ENCODE assay signal across 8 cellular contexts in genomic region chr6:99868074-99868702, GRCh38.
A peak's percentile ranks its signal among the peaks of the same experiment; 100 is the strongest.
DNase-seq lines count a peak whose midpoint lies in the region; ATAC-seq lines count a peak whose summit lies in the region.

No MANE protein-coding gene starts in this region.

- ATAC-seq in GM18909 (IDR thresholded peaks at IDR 0.05; ENCODE audit: poor library complexity, unreplicated experiment), result peak; percentile 90
- peak; percentile 92 for ATAC-seq in HG03159 (IDR thresholded peaks at IDR 0.05; ENCODE audit: unreplicated experiment)

- DNase-seq in AG20443 (ENCODE audit: low spot score), result peak; percentile 72
- peak; percentile 77 for DNase-seq in NCI-H2171 treated with DMSO at 0.1 percent for 48 hours (lab: John Stamatoyannopoulos, UW)
- DNase-seq in activated CD4-positive, CD25-positive, alpha-beta regulatory T cell treated with anti-CD3 and anti-CD28 coated beads, Interleukin-2, amount 50 U/mL, for 72 hours, result peak; percentile 65
- DNase-seq in cerebellum (ENCODE audit: low spot score), result peak; percentile 47
- peak; percentile 84 for DNase-seq in left kidney (ENCODE audit: low read depth, low spot score)
- peak; percentile 65 to 75 for DNase-seq in stimulated activated CD4-positive, alpha-beta T cell treated with anti-CD3 and anti-CD28 coated beads, Interleukin-4, amount 100 ng/mL, for 48 hours (ENCODE audit: low read depth in 2 of 2)

Comparison
In these comparisons a context has a peak if more than half of its experiments do, and no peak if none do; other contexts are left out.
1. Peak in every context shown above with its lines: DNase-seq and ATAC-seq.